ENCODE assay signal across 27 cellular contexts in the genomic region with DNA sequence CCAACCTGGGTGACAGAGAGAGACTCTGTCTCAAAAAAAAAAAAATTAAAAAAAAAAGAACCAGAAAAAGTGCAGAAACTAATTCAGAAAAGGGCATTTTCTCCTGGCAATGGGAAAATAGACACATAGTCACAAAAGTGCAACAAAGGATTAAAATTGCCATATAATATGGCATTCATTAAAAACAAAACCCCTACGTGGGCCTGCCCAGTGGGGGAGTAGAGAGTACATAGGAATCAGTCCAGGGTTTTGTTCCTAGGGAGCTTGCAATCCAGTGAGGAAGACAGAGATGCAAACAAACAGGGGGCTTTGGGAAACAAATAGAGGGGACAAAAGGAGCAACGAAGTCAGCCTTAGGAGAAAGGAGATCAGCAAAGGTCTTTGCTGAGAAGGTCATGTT. TPM values are rescaled to one million over a fixed set of nuclear protein-coding genes. Genes with fewer than 3 reads are reported as not detected.
"Had no signal": no experiment of that assay in that cellular context is flagged by ENCODE, and none has a peak within 500 bp of the region (broad histone marks: within the 10 kb centered on the region; RNA-seq: fewer than 3 reads in every experiment).

No MANE protein-coding gene starts in this region.

- H3K36me3 ChIP-seq: heart right ventricle, left lung, lower lobe of right lung, pancreas, prostate gland, stomach, thoracic aorta, tibial artery, upper lobe of left lung, vagina had no signal

- H3K9me3 ChIP-seq: heart right ventricle, left lung, lower lobe of right lung, pancreas, prostate gland, stomach, thoracic aorta, tibial artery, upper lobe of left lung, vagina had no signal

- H3K4me1 ChIP-seq: lower lobe of right lung, prostate gland had no signal

- ATAC-seq: heart right ventricle; left colon; left lung; lower lobe of right lung; naive thymus-derived CD8-positive, alpha-beta T cell; pancreas; right cardiac atrium; sciatic nerve; stimulated activated naive B cell treated with anti-CD40 and anti-IgM and Interleukin-4, amounts not matched to agents 10 μg/mL and 1 μg/mL and 100 μg/mL, for 72 hours; stimulated activated naive CD8-positive, alpha-beta T cell treated with anti-CD3 and anti-CD28 coated beads, Interleukin-15, Interleukin-2, amounts not matched to agents 100 U/mL and 50 U/mL, for 24 hours had no signal

- H3K4me3 ChIP-seq: heart right ventricle, left lung, lower lobe of right lung, pancreas, prostate gland, skin epidermis, stomach, thoracic aorta, tibial artery, upper lobe of left lung, vagina had no signal

- H3K27ac ChIP-seq: heart right ventricle, left lung, lower lobe of right lung, pancreas, prostate gland, skin epidermis, stomach, thoracic aorta, tibial artery, upper lobe of left lung, vagina had no signal

- H3K9me3 Mint-ChIP-seq: immature natural killer cell; nephron; stimulated activated naive B cell treated with anti-CD40 and anti-IgM and Interleukin-4, amounts not matched to agents 10 μg/mL and 1 μg/mL and 100 μg/mL, for 72 hours had no signal

- H3K36me3 Mint-ChIP-seq: naive thymus-derived CD8-positive, alpha-beta T cell; stimulated activated naive B cell treated with anti-CD40 and anti-IgM and Interleukin-4, amounts not matched to agents 10 μg/mL and 1 μg/mL and 100 μg/mL, for 72 hours had no signal

- H3K27ac Mint-ChIP-seq: immature natural killer cell; naive thymus-derived CD8-positive, alpha-beta T cell; stimulated activated naive B cell treated with anti-CD40 and anti-IgM and Interleukin-4, amounts not matched to agents 10 μg/mL and 1 μg/mL and 100 μg/mL, for 72 hours had no signal

- DNase-seq: heart right ventricle; hippocampal formation; immature natural killer cell; left colon; left lung; lower lobe of right lung; mammary epithelial cell; mesenchymal stem cell; naive thymus-derived CD8-positive, alpha-beta T cell; pancreas; retina; right cardiac atrium; stimulated activated CD4-positive, alpha-beta T cell treated with anti-CD3 and anti-CD28 coated beads, Interleukin-12 subunit alpha, Interleukin-12 subunit beta, amount 100 ng/mL, for 4 hours; stimulated activated CD4-positive, alpha-beta T cell treated with anti-CD3 and anti-CD28 coated beads, Interleukin-15, amount 100 ng/mL, for 24 hours; stimulated activated CD4-positive, alpha-beta T cell treated with anti-CD3 and anti-CD28 coated beads, Interleukin-2, amount 100 ng/mL, for 24 hours; stimulated activated CD4-positive, alpha-beta T cell treated with anti-CD3 and anti-CD28 coated beads, Interleukin-4, amount 100 ng/mL, for 1 hour; stimulated activated naive B cell treated with anti-CD40 and anti-IgM and Interleukin-4, amounts not matched to agents 10 μg/mL and 1 μg/mL and 100 μg/mL, for 72 hours; stimulated activated naive CD8-positive, alpha-beta T cell treated with anti-CD3 and anti-CD28 coated beads, Interleukin-15, Interleukin-2, amounts not matched to agents 100 U/mL and 50 U/mL, for 24 hours; stomach; tibial artery; upper lobe of left lung had no signal

- H3K4me3 Mint-ChIP-seq: immature natural killer cell; naive thymus-derived CD8-positive, alpha-beta T cell; nephron; stimulated activated naive B cell treated with anti-CD40 and anti-IgM and Interleukin-4, amounts not matched to agents 10 μg/mL and 1 μg/mL and 100 μg/mL, for 72 hours had no signal

- H3K27me3 ChIP-seq: pancreas, tibial artery, vagina had no signal

RNA-seq across cellular contexts. Expression of a gene that starts 4.5 kb away (rescaled TPM):
- total RNA-seq: naive thymus-derived CD8-positive, alpha-beta T cell had no signal
- polyA plus RNA-seq: immature natural killer cell; naive thymus-derived CD8-positive, alpha-beta T cell had no signal
